In genomic region chr13:113069861-113070805, GRCh38 we compare ENCODE assay signal across 2 cellular contexts.
A peak's percentile ranks its signal among the peaks of the same experiment; 100 is the strongest.
TF ChIP-seq lines count a peak whose summit lies in the region.

No MANE protein-coding gene starts in this region.

TF ChIP-seq in H1, 55 proteins besides CTCF, POLR2A, EP300 and RAD21:
- TF ChIP-seq EZH2 (IDR thresholded peaks at IDR 0.05; ENCODE audit: low read depth, low read length, severe bottlenecking) = no peak
- TF ChIP-seq GABPA (IDR thresholded peaks at IDR 0.05; ENCODE audit: borderline replicate concordance, insufficient read depth, low read length) = 0 out of 2 replicates have a peak, but pooled peaks have one; percentile 14

TF ChIP-seq in HepG2, 621 proteins besides CTCF, POLR2A, EP300 and RAD21:
- TF ChIP-seq SMAD3 (CRISPR knock-in tag; IDR thresholded peaks at IDR 0.05) = no peak
- TF ChIP-seq, protein P1, sequence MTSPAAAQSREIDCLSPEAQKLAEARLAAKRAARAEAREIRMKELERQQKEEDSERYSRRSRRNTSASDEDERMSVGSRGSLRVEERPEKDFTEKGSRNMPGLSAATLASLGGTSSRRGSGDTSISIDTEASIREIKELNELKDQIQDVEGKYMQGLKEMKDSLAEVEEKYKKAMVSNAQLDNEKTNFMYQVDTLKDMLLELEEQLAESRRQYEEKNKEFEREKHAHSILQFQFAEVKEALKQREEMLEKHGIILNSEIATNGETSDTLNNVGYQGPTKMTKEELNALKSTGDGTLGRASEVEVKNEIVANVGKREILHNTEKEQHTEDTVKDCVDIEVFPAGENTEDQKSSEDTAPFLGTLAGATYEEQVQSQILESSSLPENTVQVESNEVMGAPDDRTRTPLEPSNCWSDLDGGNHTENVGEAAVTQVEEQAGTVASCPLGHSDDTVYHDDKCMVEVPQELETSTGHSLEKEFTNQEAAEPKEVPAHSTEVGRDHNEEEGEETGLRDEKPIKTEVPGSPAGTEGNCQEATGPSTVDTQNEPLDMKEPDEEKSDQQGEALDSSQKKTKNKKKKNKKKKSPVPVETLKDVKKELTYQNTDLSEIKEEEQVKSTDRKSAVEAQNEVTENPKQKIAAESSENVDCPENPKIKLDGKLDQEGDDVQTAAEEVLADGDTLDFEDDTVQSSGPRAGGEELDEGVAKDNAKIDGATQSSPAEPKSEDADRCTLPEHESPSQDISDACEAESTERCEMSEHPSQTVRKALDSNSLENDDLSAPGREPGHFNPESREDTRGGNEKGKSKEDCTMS (CRISPR knock-in tag; conservative IDR thresholded peaks at IDR 0.05) = no peak
- no peak for TF ChIP-seq ZNF335 (CRISPR knock-in tag; IDR thresholded peaks at IDR 0.05)
- TF ChIP-seq ZNF124 (CRISPR knock-in tag; IDR thresholded peaks at IDR 0.05) = no peak
- TF ChIP-seq MTF1 (CRISPR knock-in tag; IDR thresholded peaks at IDR 0.05) = no peak
- no peak for TF ChIP-seq ZNF720 (CRISPR knock-in tag; IDR thresholded peaks at IDR 0.05)
- no peak for TF ChIP-seq AGO1 (IDR thresholded peaks at IDR 0.05; ENCODE audit: low read depth, low read length, poor library complexity, severe bottlenecking)
- no peak for TF ChIP-seq ZFP62 (CRISPR knock-in tag; IDR thresholded peaks at IDR 0.05)
- TF ChIP-seq HOXA7 (CRISPR knock-in tag; IDR thresholded peaks at IDR 0.05) = no peak
- TF ChIP-seq RELA (CRISPR knock-in tag; IDR thresholded peaks at IDR 0.05) = no peak
- no peak for TF ChIP-seq MYNN (CRISPR knock-in tag; IDR thresholded peaks at IDR 0.05; ENCODE audit: low read depth)
- TF ChIP-seq U2AF2 (IDR thresholded peaks at IDR 0.05; ENCODE audit: low read depth, low read length) = no peak
TF ChIP-seq in HepG2: peak in this region for 0.
